19 cellular contexts compared by ENCODE assay signal in genomic region chr5:88653471-88653870, GRCh38.
DNase-seq lines count a peak whose midpoint lies in the region; ATAC-seq and TF ChIP-seq lines count a peak whose summit lies in the region.
"Had no signal": no experiment of that assay in that cellular context is flagged by ENCODE, and none has a peak within 500 bp of the region (broad histone marks: within the 10 kb centered on the region; RNA-seq: fewer than 3 reads in every experiment).

No MANE protein-coding gene starts in this region.

- H3K4me3 ChIP-seq in stomach, result no peak overlapping the region
- H3K4me3 ChIP-seq: BLaER1 treated with 17β-estradiol and CSF1 and Interleukin-3, amounts not matched to agents 10 nM and 100 nM; GM12878 had no signal

- no peaks in the 10 kb centered on the region for H3K9me3 ChIP-seq in stomach
- H3K9me3 ChIP-seq: BLaER1 treated with 17β-estradiol and CSF1 and Interleukin-3, amounts not matched to agents 10 nM and 100 nM; Caco-2 had no signal

- peaks cover 3% of the 10 kb centered on the region for H3K27me3 Mint-ChIP-seq in brain

- H3K27ac Mint-ChIP-seq in brain, result peak overlapping the region in 3 of 5 experiments; percentile 81 to 86 (median 81)
- H3K27ac Mint-ChIP-seq: B cell; CD4-positive, alpha-beta T cell; CD8-positive, alpha-beta T cell had no signal

- in situ Hi-C loops in G401 (cut with HindIII; ENCODE audit: low sequenced_read_pairs), result no loop called here

- TF ChIP-seq CTCF in brain (conservative IDR thresholded peaks at IDR 0.05), result no peak
- TF ChIP-seq CTCF in stomach (IDR thresholded peaks at IDR 0.05), result no peak

- DNase-seq in DMS53 (lab: John Stamatoyannopoulos, UW) (peak; percentile 34), DMS53 treated with DMSO at 0.1 percent for 48 hours (lab: John Stamatoyannopoulos, UW; ENCODE audit: unreplicated experiment) (no peak), G401 (ENCODE audit: low spot score) (peak; percentile 63), SKM-1 (lab: John Stamatoyannopoulos, UW; ENCODE audit: unreplicated experiment) (no peak), stomach (no peak)
- DNase-seq: 8988T; AML-193; Caco-2; Calu3; CD4-positive, alpha-beta T cell; CD8-positive, alpha-beta T cell; DMS79 treated with DMSO at 0.1 percent for 48 hours; GDM1 had no signal

- H3K4me3 Mint-ChIP-seq in brain, result peak overlapping the region in 2 of 5 experiments; percentile 34 to 35
- H3K4me3 Mint-ChIP-seq: B cell; CD4-positive, alpha-beta T cell; CD8-positive, alpha-beta T cell had no signal

- peaks cover 0 to 37% (median 8%) of the 10 kb centered on the region in 3 donors for H3K27me3 ChIP-seq in stomach

- no peaks in the 10 kb centered on the region for H3K4me1 ChIP-seq in stomach
- H3K4me1 ChIP-seq: BLaER1 treated with 17β-estradiol and CSF1 and Interleukin-3, amounts not matched to agents 10 nM and 100 nM; Caco-2 had no signal

- no peak overlapping the region for H3K27ac ChIP-seq in stomach
- H3K27ac ChIP-seq: BLaER1 treated with 17β-estradiol and CSF1 and Interleukin-3, amounts not matched to agents 10 nM and 100 nM; C4-2B had no signal

- WGBS in stomach, 5 donors, result 28 to 35% (median 31%) methylated on average over 2 of the region's 2 CpGs

- intact Hi-C loops in stomach (cut with DNase I; ENCODE audit: low total_unique reads), result no loop called here

- no peak for TF ChIP-seq POLR2A in stomach (IDR thresholded peaks at IDR 0.05)

- ATAC-seq in GM21381 (IDR thresholded peaks at IDR 0.05; ENCODE audit: unreplicated experiment), result no peak
- ATAC-seq: CD8-positive, alpha-beta T cell; GM12878 had no signal

- H3K36me3 Mint-ChIP-seq in brain, result peaks cover 25% of the 10 kb centered on the region
- H3K36me3 Mint-ChIP-seq: CD8-positive, alpha-beta T cell had no signal

- H3K4me1 Mint-ChIP-seq in brain, result peaks cover 73% of the 10 kb centered on the region
- H3K4me1 Mint-ChIP-seq: B cell had no signal

- no peaks in the 10 kb centered on the region for H3K9me3 Mint-ChIP-seq in brain
- H3K9me3 Mint-ChIP-seq: CD4-positive, alpha-beta T cell had no signal

- TF ChIP-seq EP300 in stomach (IDR thresholded peaks at IDR 0.05), result no peak

- no peaks in the 10 kb centered on the region for H3K36me3 ChIP-seq in stomach
- H3K36me3 ChIP-seq: BLaER1 treated with 17β-estradiol and CSF1 and Interleukin-3, amounts not matched to agents 10 nM and 100 nM had no signal

Comparison
In these comparisons a context has a peak if more than half of its experiments do, and no peak if none do; other contexts are left out.
1. DNase-seq: peak in DMS53 (single experiment) and G401 (single experiment); none in DMS53 treated with DMSO at 0.1 percent for 48 hours (single experiment), SKM-1 (single experiment) and stomach (single experiment).